1 cellular context compared by ENCODE assay signal in the genomic region with DNA sequence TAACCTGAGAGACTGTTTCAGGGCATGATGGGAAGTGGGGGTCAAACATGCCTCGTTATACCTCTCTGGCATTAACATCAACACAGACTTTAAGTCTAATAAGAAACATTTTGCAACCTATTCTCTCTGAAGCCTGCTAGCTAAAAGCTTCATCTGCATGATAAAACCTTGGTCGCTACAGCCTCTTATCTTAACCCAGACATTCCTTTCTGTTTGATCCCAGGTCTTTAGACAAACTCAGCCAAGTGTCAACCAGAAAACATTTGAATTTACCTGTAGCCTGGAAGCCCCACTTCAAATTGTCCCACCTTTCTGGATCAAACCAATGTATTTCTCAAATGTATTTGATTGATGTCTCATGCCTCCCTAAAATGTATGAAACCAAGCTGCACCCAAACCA.
TF ChIP-seq lines count a peak whose summit lies in the region.

No MANE protein-coding gene starts in this region.

TF ChIP-seq in GM23338, 12 proteins besides CTCF, POLR2A, EP300 and RAD21 (continued from another document):
- TF ChIP-seq REST (IDR thresholded peaks at IDR 0.05; ENCODE audit: unreplicated experiment) (no peak), NANOG (IDR thresholded peaks at IDR 0.05; ENCODE audit: borderline replicate concordance) (no peak), ZNF114 (CRISPR knock-in tag; IDR thresholded peaks at IDR 0.05) (no peak), CREB1 (CRISPR knock-in tag; IDR thresholded peaks at IDR 0.05; ENCODE audit: low read depth) (no peak), ZNF331 (CRISPR knock-in tag; IDR thresholded peaks at IDR 0.05; ENCODE audit: low read depth) (no peak)
